ENCODE assay signal across 1 cellular context in genomic region chr14:35121026-35121886, GRCh38.
A peak's percentile ranks its signal among the peaks of the same experiment; 100 is the strongest.
TF ChIP-seq lines count a peak whose summit lies in the region.

No MANE protein-coding gene starts in this region.

TF ChIP-seq in A549, 52 proteins besides CTCF, POLR2A, EP300 and RAD21 (continued from another document):
- TF ChIP-seq, protein P1, sequence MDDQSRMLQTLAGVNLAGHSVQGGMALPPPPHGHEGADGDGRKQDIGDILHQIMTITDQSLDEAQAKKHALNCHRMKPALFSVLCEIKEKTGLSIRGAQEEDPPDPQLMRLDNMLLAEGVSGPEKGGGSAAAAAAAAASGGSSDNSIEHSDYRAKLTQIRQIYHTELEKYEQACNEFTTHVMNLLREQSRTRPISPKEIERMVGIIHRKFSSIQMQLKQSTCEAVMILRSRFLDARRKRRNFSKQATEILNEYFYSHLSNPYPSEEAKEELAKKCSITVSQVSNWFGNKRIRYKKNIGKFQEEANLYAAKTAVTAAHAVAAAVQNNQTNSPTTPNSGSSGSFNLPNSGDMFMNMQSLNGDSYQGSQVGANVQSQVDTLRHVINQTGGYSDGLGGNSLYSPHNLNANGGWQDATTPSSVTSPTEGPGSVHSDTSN (IDR thresholded peaks at IDR 0.05): 0 out of 2 replicates have a peak, but pooled peaks have one; percentile 21
- no peak for TF ChIP-seq ZNF302 (CRISPR knock-in tag; IDR thresholded peaks at IDR 0.05)
- TF ChIP-seq NR3C1 (IDR thresholded peaks at IDR 0.05): no peak
- no peak for TF ChIP-seq NPAS2 (CRISPR knock-in tag; IDR thresholded peaks at IDR 0.05; ENCODE audit: borderline replicate concordance)
- TF ChIP-seq EHMT2 (IDR thresholded peaks at IDR 0.05; ENCODE audit: low read depth): no peak
- TF ChIP-seq, protein P2, sequence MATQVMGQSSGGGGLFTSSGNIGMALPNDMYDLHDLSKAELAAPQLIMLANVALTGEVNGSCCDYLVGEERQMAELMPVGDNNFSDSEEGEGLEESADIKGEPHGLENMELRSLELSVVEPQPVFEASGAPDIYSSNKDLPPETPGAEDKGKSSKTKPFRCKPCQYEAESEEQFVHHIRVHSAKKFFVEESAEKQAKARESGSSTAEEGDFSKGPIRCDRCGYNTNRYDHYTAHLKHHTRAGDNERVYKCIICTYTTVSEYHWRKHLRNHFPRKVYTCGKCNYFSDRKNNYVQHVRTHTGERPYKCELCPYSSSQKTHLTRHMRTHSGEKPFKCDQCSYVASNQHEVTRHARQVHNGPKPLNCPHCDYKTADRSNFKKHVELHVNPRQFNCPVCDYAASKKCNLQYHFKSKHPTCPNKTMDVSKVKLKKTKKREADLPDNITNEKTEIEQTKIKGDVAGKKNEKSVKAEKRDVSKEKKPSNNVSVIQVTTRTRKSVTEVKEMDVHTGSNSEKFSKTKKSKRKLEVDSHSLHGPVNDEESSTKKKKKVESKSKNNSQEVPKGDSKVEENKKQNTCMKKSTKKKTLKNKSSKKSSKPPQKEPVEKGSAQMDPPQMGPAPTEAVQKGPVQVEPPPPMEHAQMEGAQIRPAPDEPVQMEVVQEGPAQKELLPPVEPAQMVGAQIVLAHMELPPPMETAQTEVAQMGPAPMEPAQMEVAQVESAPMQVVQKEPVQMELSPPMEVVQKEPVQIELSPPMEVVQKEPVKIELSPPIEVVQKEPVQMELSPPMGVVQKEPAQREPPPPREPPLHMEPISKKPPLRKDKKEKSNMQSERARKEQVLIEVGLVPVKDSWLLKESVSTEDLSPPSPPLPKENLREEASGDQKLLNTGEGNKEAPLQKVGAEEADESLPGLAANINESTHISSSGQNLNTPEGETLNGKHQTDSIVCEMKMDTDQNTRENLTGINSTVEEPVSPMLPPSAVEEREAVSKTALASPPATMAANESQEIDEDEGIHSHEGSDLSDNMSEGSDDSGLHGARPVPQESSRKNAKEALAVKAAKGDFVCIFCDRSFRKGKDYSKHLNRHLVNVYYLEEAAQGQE (IDR thresholded peaks at IDR 0.05): no peak
- no peak for TF ChIP-seq CBX8 (IDR thresholded peaks at IDR 0.05)
- no peak for TF ChIP-seq USF2 (IDR thresholded peaks at IDR 0.05)
- no peak for TF ChIP-seq ZC3H11A (IDR thresholded peaks at IDR 0.05)
- TF ChIP-seq SMC3 (IDR thresholded peaks at IDR 0.05): no peak
- peak in 1 of 2 experiments; percentile 6; a peak in 1 of 4 replicates for TF ChIP-seq CEBPB (IDR thresholded peaks at IDR 0.05)
- no peak for TF ChIP-seq FOXS1 (CRISPR knock-in tag; IDR thresholded peaks at IDR 0.05)
- no peak for TF ChIP-seq EHF (CRISPR knock-in tag; IDR thresholded peaks at IDR 0.05)
- no peak for TF ChIP-seq HEYL (CRISPR knock-in tag; IDR thresholded peaks at IDR 0.05)
- TF ChIP-seq TP53 (CRISPR knock-in tag; IDR thresholded peaks at IDR 0.05): no peak
- TF ChIP-seq BHLHE40 (IDR thresholded peaks at IDR 0.05; ENCODE audit: low read depth, low read length): no peak
- TF ChIP-seq RCOR1 (IDR thresholded peaks at IDR 0.05; ENCODE audit: low read depth, low read length): no peak
- TF ChIP-seq MAFK (IDR thresholded peaks at IDR 0.05; ENCODE audit: partially characterized antibody): no peak
- no peak for TF ChIP-seq KDM5A (IDR thresholded peaks at IDR 0.05)
- no peak for TF ChIP-seq FOSB (CRISPR knock-in tag; IDR thresholded peaks at IDR 0.05)
- TF ChIP-seq, protein P3, sequence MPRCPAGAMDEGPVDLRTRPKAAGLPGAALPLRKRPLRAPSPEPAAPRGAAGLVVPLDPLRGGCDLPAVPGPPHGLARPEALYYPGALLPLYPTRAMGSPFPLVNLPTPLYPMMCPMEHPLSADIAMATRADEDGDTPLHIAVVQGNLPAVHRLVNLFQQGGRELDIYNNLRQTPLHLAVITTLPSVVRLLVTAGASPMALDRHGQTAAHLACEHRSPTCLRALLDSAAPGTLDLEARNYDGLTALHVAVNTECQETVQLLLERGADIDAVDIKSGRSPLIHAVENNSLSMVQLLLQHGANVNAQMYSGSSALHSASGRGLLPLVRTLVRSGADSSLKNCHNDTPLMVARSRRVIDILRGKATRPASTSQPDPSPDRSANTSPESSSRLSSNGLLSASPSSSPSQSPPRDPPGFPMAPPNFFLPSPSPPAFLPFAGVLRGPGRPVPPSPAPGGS (IDR thresholded peaks at IDR 0.05): 0 out of 3 replicates have a peak, but pooled peaks have one; percentile 47
